8 cellular contexts compared by ENCODE assay signal in the genomic region with DNA sequence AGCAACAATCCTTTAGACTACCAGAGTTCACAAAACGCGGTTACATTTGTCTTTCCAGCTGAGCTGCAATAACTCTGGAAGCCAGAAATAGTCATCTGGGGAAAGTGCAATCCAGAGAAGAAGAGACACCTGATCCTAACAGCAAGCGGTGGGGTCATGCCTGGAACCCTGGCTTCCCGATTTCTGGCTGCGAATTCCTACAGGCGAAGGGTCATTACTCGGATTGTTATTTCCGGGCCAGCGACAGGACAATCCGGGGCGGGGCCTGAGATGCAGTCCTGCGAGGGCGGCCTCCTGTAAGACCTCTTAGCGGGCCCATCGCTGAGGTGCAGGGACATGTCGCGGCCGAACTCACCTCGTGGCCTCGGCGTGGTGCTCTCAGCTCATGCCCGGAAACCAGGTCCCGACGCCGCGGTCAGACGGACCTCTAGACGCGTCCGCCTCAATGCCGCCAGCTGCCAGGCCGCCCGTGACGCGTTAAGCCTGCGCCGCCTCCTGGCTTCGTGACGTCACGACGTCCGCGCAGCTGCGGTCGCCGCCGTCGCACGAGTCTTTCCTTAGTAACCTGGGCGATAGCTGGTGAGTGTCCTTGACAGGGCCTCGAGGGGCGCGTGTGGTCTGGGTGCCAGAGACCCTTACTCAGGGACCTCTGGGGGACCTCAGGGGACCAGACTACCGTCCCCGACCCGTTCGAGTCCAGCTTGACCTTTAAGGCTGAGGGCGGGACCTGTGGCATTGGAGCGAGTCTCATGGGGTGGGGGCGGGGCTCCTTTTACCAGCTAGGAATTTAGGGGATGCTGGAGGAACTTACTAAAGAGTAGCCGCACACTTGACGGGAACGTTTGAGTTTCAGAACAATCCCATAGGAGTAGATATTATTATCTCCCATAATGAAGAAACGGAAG. TPM values are rescaled to one million over a fixed set of nuclear protein-coding genes. Genes with fewer than 3 reads are reported as not detected.
DNase-seq lines count a peak whose midpoint lies in the region; ATAC-seq and TF ChIP-seq lines count a peak whose summit lies in the region.

A gene with protein sequence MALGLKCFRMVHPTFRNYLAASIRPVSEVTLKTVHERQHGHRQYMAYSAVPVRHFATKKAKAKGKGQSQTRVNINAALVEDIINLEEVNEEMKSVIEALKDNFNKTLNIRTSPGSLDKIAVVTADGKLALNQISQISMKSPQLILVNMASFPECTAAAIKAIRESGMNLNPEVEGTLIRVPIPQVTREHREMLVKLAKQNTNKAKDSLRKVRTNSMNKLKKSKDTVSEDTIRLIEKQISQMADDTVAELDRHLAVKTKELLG (plus strand): TSS at position 523 of the 905 bp plus-strand sequence. CDS start 6,010 bp downstream, outside the sequence.
A gene with protein sequence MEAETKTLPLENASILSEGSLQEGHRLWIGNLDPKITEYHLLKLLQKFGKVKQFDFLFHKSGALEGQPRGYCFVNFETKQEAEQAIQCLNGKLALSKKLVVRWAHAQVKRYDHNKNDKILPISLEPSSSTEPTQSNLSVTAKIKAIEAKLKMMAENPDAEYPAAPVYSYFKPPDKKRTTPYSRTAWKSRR (minus strand): TSS at position 481 of the 905 bp plus-strand sequence. CDS start 3,348 bp downstream, outside the sequence.

- peaks cover 42% of the 10 kb centered on the region for H3K4me1 Mint-ChIP-seq in chondrocyte (ENCODE audit: low read depth)

- peaks cover 6% of the 10 kb centered on the region for H3K36me3 Mint-ChIP-seq in chondrocyte (ENCODE audit: low read depth)

- peak; percentile 89 for ATAC-seq in GM19023 (IDR thresholded peaks at IDR 0.05; ENCODE audit: unreplicated experiment)
- peak; percentile 78 for ATAC-seq in HG03196 (IDR thresholded peaks at IDR 0.05; ENCODE audit: unreplicated experiment)

- TF ChIP-seq CTCF in AG10803 (conservative IDR thresholded peaks at IDR 0.05; ENCODE audit: low read length) (no peak), chondrocyte (IDR thresholded peaks at IDR 0.05) (no peak), kidney epithelial cell (IDR thresholded peaks at IDR 0.05; ENCODE audit: insufficient read depth, low read length, poor library complexity, severe bottlenecking) (no peak)

- no peaks in the 10 kb centered on the region for H3K27me3 Mint-ChIP-seq in chondrocyte (ENCODE audit: low read depth)

- peak; percentile 88 for DNase-seq in AG10803 (ENCODE audit: low read depth)
- peak; percentile 62 to 83 for DNase-seq in NCI-H446 (lab: John Stamatoyannopoulos, UW)
- peak; percentile 72 to 83 for DNase-seq in activated CD4-positive, alpha-beta T cell treated with anti-CD3 and anti-CD28 coated beads for 24 hours (ENCODE audit: low read depth in 2 of 2)
- peak; percentile 96 for DNase-seq in chondrocyte (ENCODE audit: low spot score)
- peak; percentile 50 for DNase-seq in kidney epithelial cell (ENCODE audit: low read depth)
- peak; percentile 93 for DNase-seq in stimulated activated CD4-positive, alpha-beta T cell treated with anti-CD3 and anti-CD28 coated beads, Interleukin-15, amount 100 ng/mL, for 24 hours

- no peaks in the 10 kb centered on the region for H3K27me3 ChIP-seq in kidney epithelial cell (ENCODE audit: control insufficient read depth, insufficient read depth, low read length)

- no peaks in the 10 kb centered on the region for H3K9me3 Mint-ChIP-seq in chondrocyte (ENCODE audit: low read depth)

- H3K4me3 ChIP-seq in AG10803 (ENCODE audit: low read length) (peak within 1 kb of the TSS; percentile 68), kidney epithelial cell (ENCODE audit: low read depth, low read length) (peak within 1 kb of the TSS; percentile 85)

- H3K4me3 Mint-ChIP-seq in chondrocyte (ENCODE audit: unreplicated experiment) = peak within 1 kb of the TSS; percentile 95

- H3K36me3 ChIP-seq in kidney epithelial cell (ENCODE audit: control insufficient read depth, insufficient read depth, low read length) = no peaks in the 10 kb centered on the region

- peak within 1 kb of the TSS; percentile 99 for H3K27ac Mint-ChIP-seq in chondrocyte (ENCODE audit: unreplicated experiment)

RNA-seq across cellular contexts. Expression of the first gene that starts in this region (rescaled TPM):
- total RNA-seq in chondrocyte = 18.3 to 25.4 TPM (median 21.7 TPM) in 3 replicates
- total RNA-seq in kidney epithelial cell = 33.8 and 46.2 TPM in 2 replicates

RNA-seq across cellular contexts. Expression of the second gene that starts in this region (rescaled TPM):
- 18.7 to 20.2 TPM (median 18.8 TPM) in 3 replicates for total RNA-seq in chondrocyte
- 17.9 and 21.1 TPM in 2 replicates for total RNA-seq in kidney epithelial cell

Comparison
In these comparisons a context has a peak if more than half of its experiments do, and no peak if none do; other contexts are left out.
1. Peak in every context shown above with its lines: DNase-seq, ATAC-seq and H3K4me3 ChIP-seq.